Comparison of ENCODE assay signal across 13 cellular contexts in the genomic region with DNA sequence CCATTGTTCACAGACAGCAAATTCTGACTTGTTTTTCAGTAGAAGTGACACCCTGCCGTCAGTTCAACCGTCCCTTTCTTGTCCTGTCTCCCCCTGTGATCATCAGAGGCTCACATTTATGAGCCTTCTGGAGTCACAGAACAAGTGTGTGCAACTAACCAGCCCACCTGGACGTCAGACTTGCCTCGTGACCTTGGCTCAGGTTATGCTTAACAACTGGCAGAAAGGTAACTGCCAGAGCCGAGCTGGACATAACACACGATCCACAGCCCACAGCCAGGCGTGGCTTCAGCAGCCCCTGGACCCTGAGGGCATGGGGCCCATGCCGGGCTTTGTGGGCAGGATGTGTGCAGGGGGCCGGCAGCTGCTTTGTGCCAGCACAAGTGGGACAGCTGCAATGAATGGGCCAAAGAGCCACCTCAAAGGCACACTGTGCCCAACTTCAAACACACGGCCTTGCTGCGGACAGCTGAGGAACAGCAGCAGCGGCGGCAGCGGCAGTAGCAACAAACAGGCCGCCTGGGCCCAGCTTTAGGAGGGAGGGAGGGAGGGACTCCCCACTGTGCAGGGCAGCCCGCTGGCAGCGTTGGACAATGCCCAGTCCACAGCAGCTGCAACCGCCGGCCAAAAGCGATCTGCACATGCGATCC.
DNase-seq lines count a peak whose midpoint lies in the region; ATAC-seq and TF ChIP-seq lines count a peak whose summit lies in the region.
"Had no signal": no experiment of that assay in that cellular context is flagged by ENCODE, and none has a peak within 500 bp of the region (broad histone marks: within the 10 kb centered on the region; RNA-seq: fewer than 3 reads in every experiment).

No MANE protein-coding gene starts in this region.

- H3K9ac ChIP-seq in endodermal cell (ENCODE audit: extremely low read depth, low read length, poor library complexity, severe bottlenecking) = no peak overlapping the region

- no peaks in the 10 kb centered on the region for H3K36me3 Mint-ChIP-seq in endodermal cell (ENCODE audit: low read depth)
- H3K36me3 Mint-ChIP-seq in neural crest cell (ENCODE audit: low read depth) = no peaks in the 10 kb centered on the region

- H3K27ac ChIP-seq in endodermal cell (ENCODE audit: low read depth, low read length) = peak overlapping the region; percentile 54

- H3K4me1 Mint-ChIP-seq in endodermal cell (peaks cover 4% of the 10 kb centered on the region), neural crest cell (peaks cover 26% of the 10 kb centered on the region)

- 80 to 87% methylated on average over 13 to 21 of the region's 21 CpGs for WGBS in endodermal cell (ENCODE audit: insufficient coverage in 1 of 2, insufficient read length in 1 of 2), 2 experiments

- no peaks in the 10 kb centered on the region for H3K36me3 ChIP-seq in endodermal cell (ENCODE audit: control insufficient read depth, insufficient read depth, low read length)

- ATAC-seq in GM18861 (IDR thresholded peaks at IDR 0.05; ENCODE audit: unreplicated experiment) (no peak), HG03196 (IDR thresholded peaks at IDR 0.05; ENCODE audit: unreplicated experiment) (no peak)
- ATAC-seq: activated CD4-positive, CD25-positive, alpha-beta regulatory T cell treated with anti-CD3 and anti-CD28 coated beads, Interleukin-2, amount 50 U/mL, for 24 hours had no signal

- peak; percentile 90 for DNase-seq in Ammon's horn (ENCODE audit: low spot score)
- DNase-seq in NCI-H146 treated with DMSO at 0.1 percent for 48 hours (lab: John Stamatoyannopoulos, UW; ENCODE audit: unreplicated experiment) = peak; percentile 85
- DNase-seq in endodermal cell = no peak
- DNase-seq in neural crest cell (ENCODE audit: low read depth, low spot score) = peak; percentile 39
- no peak for DNase-seq in NCI-H1092 treated with DMSO at 0.1 percent for 48 hours (lab: John Stamatoyannopoulos, UW)
- DNase-seq in stimulated activated naive CD4-positive, alpha-beta T cell (lab: John Stamatoyannopoulos, UW) = no peak
- DNase-seq: activated effector memory CD4-positive, alpha-beta T cell treated with Interleukin-2 at 50 U/mL for 16 hours; GF-D8; mesenchymal stem cell; stimulated activated CD4-positive, alpha-beta T cell treated with anti-CD3 and anti-CD28 coated beads, Interleukin-15, amount 100 ng/mL, for 24 hours had no signal

- no peaks in the 10 kb centered on the region for H3K9me3 ChIP-seq in endodermal cell (ENCODE audit: control insufficient read depth, low read length)

- H3K4me3 Mint-ChIP-seq in endodermal cell = no peak overlapping the region
- no peak overlapping the region for H3K4me3 Mint-ChIP-seq in neural crest cell

- H3K9me3 Mint-ChIP-seq in endodermal cell = no peaks in the 10 kb centered on the region
- no peaks in the 10 kb centered on the region for H3K9me3 Mint-ChIP-seq in neural crest cell

- peaks cover 3% of the 10 kb centered on the region for H3K4me1 ChIP-seq in endodermal cell (ENCODE audit: control insufficient read depth, insufficient read depth, low read length)

- H3K27me3 Mint-ChIP-seq in endodermal cell (ENCODE audit: insufficient read depth) (no peaks in the 10 kb centered on the region), neural crest cell (ENCODE audit: low read depth) (no peaks in the 10 kb centered on the region)

- H3K4me3 ChIP-seq in endodermal cell (ENCODE audit: low read length) = no peak overlapping the region

- no peak for TF ChIP-seq CTCF in endodermal cell (conservative IDR thresholded peaks at IDR 0.05)
- no peak for TF ChIP-seq CTCF in neural crest cell (conservative IDR thresholded peaks at IDR 0.05)

- no peaks in the 10 kb centered on the region for H3K27me3 ChIP-seq in endodermal cell (ENCODE audit: control insufficient read depth, insufficient read depth, low read length, poor library complexity, severe bottlenecking)

- no peak overlapping the region for H3K27ac Mint-ChIP-seq in endodermal cell
- no peak overlapping the region for H3K27ac Mint-ChIP-seq in neural crest cell (ENCODE audit: unreplicated experiment)

Comparison
In these comparisons a context has a peak if more than half of its experiments do, and no peak if none do; other contexts are left out.
1. DNase-seq: peak in Ammon's horn (single experiment), NCI-H146 treated with DMSO at 0.1 percent for 48 hours (single experiment) and neural crest cell (single experiment); none in endodermal cell (single experiment), NCI-H1092 treated with DMSO at 0.1 percent for 48 hours (single experiment) and stimulated activated naive CD4-positive, alpha-beta T cell (0 of 6).